In genomic region chr14:31207746-31208545, GRCh38 we compare ENCODE assay signal across 1 cellular context.
A peak's percentile ranks its signal among the peaks of the same experiment; 100 is the strongest.
TF ChIP-seq lines count a peak whose summit lies in the region.

Gene HECTD1, minus strand, starts transcription at chr14:31207793. Its CDS starts 1,857 bp downstream, at chr14:31205936.

TF ChIP-seq in K562, 482 proteins besides CTCF, POLR2A, EP300 and RAD21 (continued from another document and continues in another):
- no peak for TF ChIP-seq ELK1 (CRISPR knock-in tag; IDR thresholded peaks at IDR 0.05)
- no peak for TF ChIP-seq GTF2B (IDR thresholded peaks at IDR 0.05; ENCODE audit: extremely low read depth, insufficient read length)
- TF ChIP-seq NFRKB (IDR thresholded peaks at IDR 0.05; ENCODE audit: low read depth) = peak; percentile 64; the same call in 1 of the 2 replicates
- TF ChIP-seq TFAM (CRISPR knock-in tag; conservative IDR thresholded peaks at IDR 0.05) = no peak
- TF ChIP-seq ZNF212 (CRISPR knock-in tag; IDR thresholded peaks at IDR 0.05) = no peak
- no peak for TF ChIP-seq RNF219 (CRISPR knock-in tag; IDR thresholded peaks at IDR 0.05)
- TF ChIP-seq ZNF507 (tag; conservative IDR thresholded peaks at IDR 0.05) = no peak
- TF ChIP-seq MNT (conservative IDR thresholded peaks at IDR 0.05) = peak in 1 of 2 experiments; percentile 51; a peak in 2 of 4 replicates
- TF ChIP-seq SMC3 (conservative IDR thresholded peaks at IDR 0.05; ENCODE audit: insufficient read depth, low read depth, low read length) = no peak
- no peak for TF ChIP-seq MCM5 (IDR thresholded peaks at IDR 0.05; ENCODE audit: low read depth)
- TF ChIP-seq HMG20B (CRISPR knock-in tag; IDR thresholded peaks at IDR 0.05) = no peak
- no peak for TF ChIP-seq CGGBP1 (CRISPR knock-in tag; IDR thresholded peaks at IDR 0.05)
- no peak; the same call in none of the 2 replicates for TF ChIP-seq ESRRA (IDR thresholded peaks at IDR 0.05; ENCODE audit: borderline replicate concordance, low read depth)
- TF ChIP-seq IFI16 (CRISPR knock-in tag; IDR thresholded peaks at IDR 0.05) = no peak
- TF ChIP-seq RUNX1 (IDR thresholded peaks at IDR 0.05; ENCODE audit: low read depth) = no peak
- no peak for TF ChIP-seq ZBTB43 (CRISPR knock-in tag; IDR thresholded peaks at IDR 0.05)
- TF ChIP-seq ZNF3 (CRISPR knock-in tag; IDR thresholded peaks at IDR 0.05) = no peak
- peak; percentile 33; the same call in 1 of the 2 replicates for TF ChIP-seq ZNF232 (CRISPR knock-in tag; IDR thresholded peaks at IDR 0.05)
- no peak for TF ChIP-seq ELK3 (CRISPR knock-in tag; IDR thresholded peaks at IDR 0.05)
- TF ChIP-seq FUS (optimal IDR thresholded peaks at IDR 0.05; ENCODE audit: low read depth, low read length) = no peak
- no peak for TF ChIP-seq FOS (IDR thresholded peaks at IDR 0.05; ENCODE audit: extremely low read depth, insufficient read length)
- 0 out of 2 replicates have a peak, but pooled peaks have one; percentile 19 for TF ChIP-seq MYNN (IDR thresholded peaks at IDR 0.05)
- no peak for TF ChIP-seq MYNN (CRISPR knock-in tag; IDR thresholded peaks at IDR 0.05)
- no peak; the same call in 1 of the 2 replicates for TF ChIP-seq ZBED1 (IDR thresholded peaks at IDR 0.05)
- TF ChIP-seq POLR3G (IDR thresholded peaks at IDR 0.05; ENCODE audit: extremely low read depth, insufficient read length, insufficient replicate concordance) = no peak
- TF ChIP-seq DMBX1 (CRISPR knock-in tag; IDR thresholded peaks at IDR 0.05; ENCODE audit: borderline replicate concordance) = no peak
- TF ChIP-seq POLR2B (IDR thresholded peaks at IDR 0.05; ENCODE audit: low read depth, partially characterized antibody) = peak; percentile 74
- TF ChIP-seq ZNF316 (IDR thresholded peaks at IDR 0.05) = no peak
- no peak for TF ChIP-seq SETDB1 (IDR thresholded peaks at IDR 0.05; ENCODE audit: low read length)
- no peak for TF ChIP-seq STAT5A (IDR thresholded peaks at IDR 0.05; ENCODE audit: borderline replicate concordance, low read length)
- TF ChIP-seq ARNT (IDR thresholded peaks at IDR 0.05) = no peak
- peak; percentile 69; the same call in 1 of the 2 replicates for TF ChIP-seq ZNF592 (IDR thresholded peaks at IDR 0.05)
- no peak for TF ChIP-seq ZNF318 (IDR thresholded peaks at IDR 0.05; ENCODE audit: borderline replicate concordance in 1 of 2, low read depth in 1 of 2)
- no peak for TF ChIP-seq ZNF512 (tag; IDR thresholded peaks at IDR 0.05)
- no peak for TF ChIP-seq ILK (tag; IDR thresholded peaks at IDR 0.05; ENCODE audit: borderline replicate concordance, low read depth)
- TF ChIP-seq ASH1L (IDR thresholded peaks at IDR 0.05; ENCODE audit: borderline replicate concordance, low read depth, partially characterized antibody) = no peak
- TF ChIP-seq ZNF699 (CRISPR knock-in tag; IDR thresholded peaks at IDR 0.05; ENCODE audit: insufficient replicate concordance) = no peak
